In the genomic region with DNA sequence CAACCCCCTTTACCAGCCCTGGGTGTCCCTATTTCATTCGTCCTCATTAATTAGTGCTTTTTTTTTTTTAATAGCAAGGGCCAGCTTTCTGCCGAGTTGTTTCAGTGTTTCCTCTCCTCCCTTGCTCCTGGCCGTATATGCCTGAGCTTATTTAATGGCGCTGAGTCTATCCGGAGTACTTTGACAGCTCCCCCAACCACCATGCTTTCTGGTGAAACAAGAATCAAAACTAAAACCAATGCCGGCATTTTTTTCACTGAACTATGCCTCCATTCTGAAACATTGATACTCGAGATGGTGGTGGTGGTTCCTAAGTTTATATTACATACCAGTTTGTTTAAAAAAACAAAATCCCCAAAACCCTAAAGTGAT, we compare ENCODE assay signal across 8 cellular contexts. TPM values are rescaled to one million over a fixed set of nuclear protein-coding genes. Genes with fewer than 3 reads are reported as not detected.
DNase-seq lines count a peak whose midpoint lies in the region; ATAC-seq and TF ChIP-seq lines count a peak whose summit lies in the region.

No MANE protein-coding gene starts in this region.

- H3K36me3 ChIP-seq in GM23248 (ENCODE audit: low read depth) (no peaks in the 10 kb centered on the region), body of pancreas (replicated peaks in 1 of 2; ENCODE audit: insufficient read depth in 1 of 2, low read depth in 2 of 2) (no peaks in the 10 kb centered on the region), tibial artery (no peaks in the 10 kb centered on the region)

- peak; percentile 8 for DNase-seq in Calu3
- DNase-seq in GM23248 = peak; percentile 64
- peak; percentile 21 for DNase-seq in NCI-H345 treated with DMSO at 0.1 percent for 48 hours (lab: John Stamatoyannopoulos, UW; ENCODE audit: unreplicated experiment)
- DNase-seq in body of pancreas = peak in 1 of 4 donors; percentile 17
- DNase-seq in left lobe of liver (ENCODE audit: low spot score) = no peak
- no peak for DNase-seq in tibial artery
- no peak for DNase-seq in amniotic stem cell (lab: John Stamatoyannopoulos, UW)

- no peaks in the 10 kb centered on the region for H3K9me2 ChIP-seq in GM23248 (ENCODE audit: insufficient read depth)

- no peaks in the 10 kb centered on the region for H3K9me3 ChIP-seq in GM23248 (ENCODE audit: low read depth)
- no peaks in the 10 kb centered on the region for H3K9me3 ChIP-seq in body of pancreas
- no peaks in the 10 kb centered on the region for H3K9me3 ChIP-seq in tibial artery

- peaks cover 50% of the 10 kb centered on the region for H3K79me2 ChIP-seq in GM23248 (ENCODE audit: insufficient read depth)

- H3K4me3 Mint-ChIP-seq in Calu3 (ENCODE audit: low read depth, unreplicated experiment) = peak overlapping the region; percentile 91

- peaks cover 26% of the 10 kb centered on the region for H3K4me1 ChIP-seq in GM23248 (ENCODE audit: insufficient read depth)
- peaks cover 28% of the 10 kb centered on the region for H3K4me1 ChIP-seq in body of pancreas
- peaks cover 0 to 18% (median 12%) of the 10 kb centered on the region in 4 donors for H3K4me1 ChIP-seq in tibial artery

- intact Hi-C loops in Calu3 (cut with micrococcal nuclease; ENCODE audit: unreplicated experiment) = loop anchor here (5.0 kb wide), 1 partner anchor 36 kb away; no protein-coding TSS in a partner anchor
- intact Hi-C loops in body of pancreas (cut with DNase I) = no loop called here
- intact Hi-C loops in tibial artery (cut with DNase I; ENCODE audit: low total_unique reads) = no loop called here

- peak overlapping the region; percentile 77 for H3K4me3 ChIP-seq in GM23248
- peak overlapping the region; percentile 21 to 62 for H3K4me3 ChIP-seq in body of pancreas
- peak overlapping the region; percentile 82 to 85 for H3K4me3 ChIP-seq in tibial artery

- peak overlapping the region; percentile 89 for H2AFZ ChIP-seq in GM23248

- H3K36me3 Mint-ChIP-seq in Calu3 (ENCODE audit: insufficient read depth, unreplicated experiment) = peaks cover 28% of the 10 kb centered on the region

- TF ChIP-seq CTCF in Calu3 (IDR thresholded peaks at IDR 0.05; ENCODE audit: unreplicated experiment) = no peak
- TF ChIP-seq CTCF in body of pancreas (IDR thresholded peaks at IDR 0.05) = no peak
- TF ChIP-seq CTCF in tibial artery (IDR thresholded peaks at IDR 0.05) = no peak

- H3K4me1 Mint-ChIP-seq in Calu3 (ENCODE audit: low read depth, unreplicated experiment) = peaks cover 39% of the 10 kb centered on the region

- ATAC-seq in body of pancreas (no peak), left lobe of liver (peak; percentile 14), GM21825 (IDR thresholded peaks at IDR 0.05; ENCODE audit: unreplicated experiment) (no peak)

- WGBS in GM23248 (ENCODE audit: low coverage in 1 of 2, low lambda C conversion rate in 2 of 2, missing lambda C conversion rate in 2 of 2), 2 experiments = 6 to 9% methylated on average over 7 of the region's 7 CpGs
- 0% methylated on average over 7 of the region's 7 CpGs for WGBS in body of pancreas, 2 donors

- in situ Hi-C loops in GM23248 (cut with MboI) = no loop called here

- H3K27ac ChIP-seq in GM23248 (peak overlapping the region; percentile 83), body of pancreas (peak overlapping the region; percentile 81 to 95 (median 88)), tibial artery (peak overlapping the region; percentile 84 to 92)

- peaks cover 31% of the 10 kb centered on the region for H3F3A ChIP-seq in GM23248 (ENCODE audit: insufficient read depth)

- TF ChIP-seq POLR2A in body of pancreas (IDR thresholded peaks at IDR 0.05) = no peak

- peak overlapping the region; percentile 84 for H3K27ac Mint-ChIP-seq in Calu3 (ENCODE audit: unreplicated experiment)

- no peaks in the 10 kb centered on the region for H4K20me1 ChIP-seq in GM23248 (ENCODE audit: insufficient read depth)

- BruUV-seq in Calu3 (replicated peaks; lab: Mats Ljungman, UMichigan) = no TSS peak

- peak overlapping the region; percentile 95 for H3K9ac ChIP-seq in GM23248

- no peaks in the 10 kb centered on the region for H3K9me3 Mint-ChIP-seq in Calu3 (ENCODE audit: low read depth, unreplicated experiment)

- H3K27me3 Mint-ChIP-seq in Calu3 (ENCODE audit: unreplicated experiment) = no peaks in the 10 kb centered on the region

- H3K4me2 ChIP-seq in GM23248 (ENCODE audit: unreplicated experiment) = peak overlapping the region; percentile 97

- CTCF ChIA-PET in Calu3 (lab: Charles Lee) = interaction anchor here (0.7 to 1.0 kb wide), 3 partner anchors 31 to 37 kb away, joined by 3 to 6 read pairs (median 4); no protein-coding TSS in a partner anchor

- H3K27me3 ChIP-seq in GM23248 (replicated peaks; ENCODE audit: insufficient read depth) (no peaks in the 10 kb centered on the region), body of pancreas (no peaks in the 10 kb centered on the region), tibial artery (no peaks in the 10 kb centered on the region)

RNA-seq across cellular contexts. Expression of a gene that starts 1.2 kb away (rescaled TPM):
- 22.3 and 28.2 TPM in 2 replicates for total RNA-seq in Calu3 (2022)
- 38.4 and 52.0 TPM in 2 replicates for total RNA-seq in GM23248 (2014; rRNA removed; shearing (Covaris generic))
- polyA plus RNA-seq in GM23248 (2016; fragmentation: Nextera tagmentation; extraction: Ambion mirVana) = 24.0 and 25.1 TPM in 2 replicates
- 10 to 100 TPM; 10.6 to 11.5 TPM for total RNA-seq in body of pancreas
- total RNA-seq in left lobe of liver = 9.0 TPM

RNA-seq across cellular contexts. Expression of a gene that starts 57.9 kb away (rescaled TPM):
- total RNA-seq in Calu3 (2022) = 5.1 and 8.1 TPM in 2 replicates
- 0.43 and 0.76 TPM in 2 replicates for total RNA-seq in GM23248 (2014; rRNA removed; shearing (Covaris generic))
- polyA plus RNA-seq in GM23248 (2016; fragmentation: Nextera tagmentation; extraction: Ambion mirVana) = 0.16 and 0.20 TPM in 2 replicates
- not detected for total RNA-seq in body of pancreas
- total RNA-seq in left lobe of liver = 0.15 TPM

Comparison
In these comparisons a context has a peak if more than half of its experiments do, and no peak if none do; other contexts are left out.
1. DNase-seq: peak in Calu3 (single experiment), GM23248 (single experiment) and NCI-H345 treated with DMSO at 0.1 percent for 48 hours (single experiment); none in left lobe of liver (single experiment), tibial artery (0 of 2) and amniotic stem cell (single experiment).
2. Peak in every context shown above with its lines, with median percentiles within 50 percentile points of each other: H3K27ac ChIP-seq and H3K4me3 ChIP-seq.